31 cellular contexts compared by ENCODE assay signal in the genomic region with DNA sequence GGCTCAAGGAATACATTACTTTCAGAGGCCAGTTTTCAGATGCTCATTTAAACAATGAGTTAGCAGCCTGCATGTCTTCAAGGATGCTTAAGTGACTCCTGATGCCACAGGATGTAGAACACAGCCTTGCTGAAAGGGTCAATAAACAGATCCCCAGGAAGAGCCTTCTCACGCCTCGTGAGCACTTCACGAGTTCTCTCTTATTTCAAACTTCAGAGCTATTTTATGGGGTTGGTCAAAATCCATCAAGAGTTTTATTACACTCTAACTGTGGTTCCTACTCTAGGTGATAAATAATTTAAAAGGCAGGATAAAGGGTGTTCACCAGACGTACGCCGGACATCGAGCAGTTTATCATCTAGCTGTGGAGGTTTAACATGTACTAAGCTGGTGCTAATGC.
"Had no signal": no experiment of that assay in that cellular context is flagged by ENCODE, and none has a peak within 500 bp of the region (broad histone marks: within the 10 kb centered on the region; RNA-seq: fewer than 3 reads in every experiment).

No MANE protein-coding gene starts in this region.

- H3K9me3 ChIP-seq: colonic mucosa, esophagus muscularis mucosa, mucosa of descending colon, ovary, psoas muscle, suprapubic skin, transverse colon, upper lobe of right lung, vagina had no signal

- H3K36me3 Mint-ChIP-seq: immature natural killer cell; memory B cell; mesothelial cell of epicardium; naive thymus-derived CD4-positive, alpha-beta T cell; stimulated activated naive B cell treated with anti-CD40 and anti-IgM and Interleukin-4, amounts not matched to agents 10 μg/mL and 1 μg/mL and 100 μg/mL, for 72 hours had no signal

- DNase-seq: colonic mucosa; effector CD8-positive, alpha-beta T cell; endodermal cell; foreskin melanocyte; glutamatergic neuron; heart right ventricle; hypothalamus; immature natural killer cell; islet precursor cell; kidney glomerular epithelial cell; mucosa of descending colon; naive thymus-derived CD4-positive, alpha-beta T cell; occipital lobe; ovary; psoas muscle; right cardiac atrium; small intestine; stimulated activated CD4-positive, alpha-beta T cell treated with anti-CD3 and anti-CD28 coated beads, Interleukin-15, amount 100 ng/mL, for 24 hours; stimulated activated CD4-positive, alpha-beta T cell treated with anti-CD3 and anti-CD28 coated beads, Interleukin-2, amount 100 ng/mL, for 48 hours; stimulated activated naive B cell treated with anti-CD40 and anti-IgM and Interleukin-4, amounts not matched to agents 10 μg/mL and 1 μg/mL and 100 μg/mL, for 72 hours; transverse colon; upper lobe of right lung had no signal

- H3K27me3 Mint-ChIP-seq: dendritic cell treated with granulocyte-macrophage colony-stimulating factor and Interleukin-4, amounts not matched to agents 40 ng/mL and 50 ng/mL, for 4 days had no signal

- H3K27me3 ChIP-seq: colonic mucosa, esophagus muscularis mucosa, heart right ventricle, ovary, suprapubic skin, transverse colon, vagina had no signal

- H3K36me3 ChIP-seq: colonic mucosa, esophagus muscularis mucosa, heart right ventricle, ovary, suprapubic skin, transverse colon, upper lobe of right lung, vagina had no signal

- H3K4me1 Mint-ChIP-seq: endodermal cell; memory B cell; stimulated activated naive B cell treated with anti-CD40 and anti-IgM and Interleukin-4, amounts not matched to agents 10 μg/mL and 1 μg/mL and 100 μg/mL, for 72 hours had no signal

- H3K27ac ChIP-seq: colonic mucosa, esophagus muscularis mucosa, heart right ventricle, ovary, psoas muscle, suprapubic skin, upper lobe of right lung, vagina had no signal

- H3K9me3 Mint-ChIP-seq: stimulated activated naive CD8-positive, alpha-beta T cell treated with anti-CD3 and anti-CD28 coated beads, Interleukin-15, Interleukin-2, amounts not matched to agents 100 ng/mL and 50 ng/mL, for 24 hours had no signal

- H3K4me3 Mint-ChIP-seq: dendritic cell treated with granulocyte-macrophage colony-stimulating factor and Interleukin-4, amounts not matched to agents 40 ng/mL and 50 ng/mL, for 4 days; endodermal cell; immature natural killer cell; memory B cell; mesothelial cell of epicardium; naive thymus-derived CD4-positive, alpha-beta T cell; stimulated activated naive B cell treated with anti-CD40 and anti-IgM and Interleukin-4, amounts not matched to agents 10 μg/mL and 1 μg/mL and 100 μg/mL, for 72 hours; stimulated activated naive CD8-positive, alpha-beta T cell treated with anti-CD3 and anti-CD28 coated beads, Interleukin-15, Interleukin-2, amounts not matched to agents 100 ng/mL and 50 ng/mL, for 24 hours had no signal

- FAIRE-seq: endothelial cell of umbilical vein, small intestine had no signal

- H3K4me3 ChIP-seq: colonic mucosa, esophagus muscularis mucosa, heart right ventricle, lung, mucosa of descending colon, ovary, psoas muscle, suprapubic skin, transverse colon, upper lobe of right lung, vagina had no signal

- H3K4me1 ChIP-seq: colonic mucosa, psoas muscle, suprapubic skin, upper lobe of right lung, vagina had no signal

- H3K27ac Mint-ChIP-seq: dendritic cell treated with granulocyte-macrophage colony-stimulating factor and Interleukin-4, amounts not matched to agents 40 ng/mL and 50 ng/mL, for 4 days; endodermal cell; memory B cell; mesothelial cell of epicardium; naive thymus-derived CD4-positive, alpha-beta T cell; stimulated activated naive B cell treated with anti-CD40 and anti-IgM and Interleukin-4, amounts not matched to agents 10 μg/mL and 1 μg/mL and 100 μg/mL, for 72 hours; stimulated activated naive CD8-positive, alpha-beta T cell treated with anti-CD3 and anti-CD28 coated beads, Interleukin-15, Interleukin-2, amounts not matched to agents 100 ng/mL and 50 ng/mL, for 24 hours had no signal
